Comparison of ENCODE assay signal across 19 cellular contexts in the genomic region with DNA sequence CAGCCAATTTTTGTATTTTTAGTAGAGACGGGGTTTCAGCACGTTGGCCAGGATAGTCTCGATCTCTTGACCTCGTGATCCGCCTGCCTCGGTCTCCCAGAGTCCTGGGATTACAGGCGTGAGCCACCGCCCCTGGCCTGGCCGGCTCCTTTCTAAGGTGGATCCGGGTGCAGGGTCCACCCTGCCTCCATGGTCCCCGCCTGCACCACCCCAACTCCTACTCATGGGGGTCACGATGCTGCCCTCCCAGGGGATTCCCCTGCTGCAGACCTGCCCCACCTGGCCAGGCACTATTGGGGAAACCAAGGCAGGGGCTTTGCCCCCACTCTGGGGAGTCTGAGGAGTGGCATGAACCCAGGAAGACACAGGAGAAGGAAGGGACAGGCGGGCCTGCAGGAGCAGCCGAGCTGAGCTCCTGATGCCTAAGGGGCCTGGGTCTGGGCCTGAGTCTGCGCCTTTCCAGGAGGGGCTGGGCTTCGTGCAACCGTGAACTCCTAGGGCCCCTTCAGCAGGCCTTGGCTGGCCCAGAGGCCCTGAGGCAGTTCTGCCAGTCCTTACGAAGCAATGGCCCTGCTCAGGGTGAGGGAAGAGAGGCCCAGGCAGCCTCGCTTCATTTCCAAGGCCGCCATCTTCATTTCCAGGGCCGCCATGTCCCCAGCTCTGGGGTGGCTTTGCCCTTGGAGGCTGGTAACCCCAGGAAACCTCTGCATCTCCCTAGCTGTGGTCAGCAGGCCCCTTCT.
DNase-seq lines count a peak whose midpoint lies in the region; ATAC-seq and TF ChIP-seq lines count a peak whose summit lies in the region.
"Had no signal": no experiment of that assay in that cellular context is flagged by ENCODE, and none has a peak within 500 bp of the region (broad histone marks: within the 10 kb centered on the region; RNA-seq: fewer than 3 reads in every experiment).

No MANE protein-coding gene starts in this region.

- no peaks in the 10 kb centered on the region for H3K36me3 Mint-ChIP-seq in progenitor cell of endocrine pancreas (ENCODE audit: insufficient read depth)
- H3K36me3 Mint-ChIP-seq: CD4-positive, alpha-beta memory T cell; stimulated activated memory B cell treated with anti-CD40 and anti-IgM and Interleukin-4, amounts not matched to agents 10 μg/mL and 1 μg/mL and 100 μg/mL, for 72 hours had no signal

- 92% methylated on average over 11 of the region's 21 CpGs for WGBS in SK-N-SH (ENCODE audit: low lambda C conversion rate)

- H3K9me3 ChIP-seq in SK-N-SH (no peaks in the 10 kb centered on the region), HCT116 (ENCODE audit: control insufficient read depth in 1 of 2, insufficient read depth in 1 of 2, low read depth in 1 of 2, low read length in 2 of 2) (no peaks in the 10 kb centered on the region)
- H3K9me3 ChIP-seq: tibial artery had no signal

- peak overlapping the region; percentile 97 for H3K27ac Mint-ChIP-seq in progenitor cell of endocrine pancreas
- H3K27ac Mint-ChIP-seq: CD4-positive, alpha-beta memory T cell; effector memory CD8-positive, alpha-beta T cell; T-helper 17 cell had no signal

- H3K27ac ChIP-seq in SK-N-SH (ENCODE audit: low read depth in 2 of 2, low read length in 1 of 2) (no peak overlapping the region), HCT116 (ENCODE audit: low read depth, low read length) (peak overlapping the region; percentile 66), dorsolateral prefrontal cortex (no peak overlapping the region)
- H3K27ac ChIP-seq: 22Rv1 had no signal

- H3K79me2 ChIP-seq in SK-N-SH (ENCODE audit: insufficient read depth) (no peaks in the 10 kb centered on the region), HCT116 (ENCODE audit: insufficient read depth, low read length) (no peaks in the 10 kb centered on the region)

- no peaks in the 10 kb centered on the region for H3K27me3 Mint-ChIP-seq in progenitor cell of endocrine pancreas
- H3K27me3 Mint-ChIP-seq: CD4-positive, alpha-beta memory T cell; effector memory CD8-positive, alpha-beta T cell; stimulated activated memory B cell treated with anti-CD40 and anti-IgM and Interleukin-4, amounts not matched to agents 10 μg/mL and 1 μg/mL and 100 μg/mL, for 72 hours; T-helper 17 cell had no signal

- no TSS peak for BruUV-seq in HCT116 (replicated peaks; lab: Mats Ljungman, UMichigan)

- H4K20me1 ChIP-seq in SK-N-SH (ENCODE audit: insufficient read depth) (no peaks in the 10 kb centered on the region), HCT116 (ENCODE audit: insufficient read depth) (no peaks in the 10 kb centered on the region)

- peaks cover 3 to 11% of the 10 kb centered on the region in 2 experiments; a peak in 3 of 4 replicates for H3K4me1 ChIP-seq in SK-N-SH (ENCODE audit: control insufficient read depth in 1 of 2, insufficient read depth in 2 of 2, low read depth in 1 of 2, low read length in 1 of 2)
- peaks cover 37 to 47% of the 10 kb centered on the region in 2 experiments for H3K4me1 ChIP-seq in HCT116 (ENCODE audit: control insufficient read depth in 1 of 2, insufficient read depth in 2 of 2, low read length in 2 of 2)

- TF ChIP-seq CTCF in SK-N-SH (IDR thresholded peaks at IDR 0.05): no peak
- TF ChIP-seq CTCF in HCT116 (IDR thresholded peaks at IDR 0.05 in 2 of 3, conservative IDR thresholded peaks at IDR 0.05 in 1 of 3; ENCODE audit: borderline replicate concordance in 1 of 3, insufficient read depth in 1 of 3, low read depth in 2 of 3, low read length in 2 of 3): no peak
- TF ChIP-seq CTCF in dorsolateral prefrontal cortex (IDR thresholded peaks at IDR 0.05 in 54 of 56, conservative IDR thresholded peaks at IDR 0.05 in 2 of 56; ENCODE audit: low read depth in 1 of 56, partially characterized antibody in 56 of 56): no peak
- TF ChIP-seq CTCF in progenitor cell of endocrine pancreas (IDR thresholded peaks at IDR 0.05; ENCODE audit: unreplicated experiment): no peak

- H3K4me3 Mint-ChIP-seq in progenitor cell of endocrine pancreas (ENCODE audit: low read depth): no peak overlapping the region
- H3K4me3 Mint-ChIP-seq: activated T-cell treated with anti-CD3 and anti-CD28 coated beads, Interleukin-2, amount 50 U/mL, for 4 hours; CD4-positive, alpha-beta memory T cell; effector memory CD8-positive, alpha-beta T cell; stimulated activated memory B cell treated with anti-CD40 and anti-IgM and Interleukin-4, amounts not matched to agents 10 μg/mL and 1 μg/mL and 100 μg/mL, for 72 hours; T-helper 17 cell had no signal

- no peak for ATAC-seq in SK-N-SH treated with all-trans-retinoic acid at 6 μM for 48 hours
- no peak for ATAC-seq in HCT116
- ATAC-seq in HG02885 (IDR thresholded peaks at IDR 0.05; ENCODE audit: poor library complexity, unreplicated experiment): no peak
- ATAC-seq: activated T-cell treated with anti-CD3 and anti-CD28 coated beads, Interleukin-2, amount 50 U/mL, for 4 hours; effector memory CD8-positive, alpha-beta T cell; T-helper 17 cell had no signal

- intact Hi-C loops in HCT116 (cut with micrococcal nuclease): loop anchor here (5.0 kb wide), 1 partner anchor 71 kb away; no protein-coding TSS in a partner anchor
- intact Hi-C loops in dorsolateral prefrontal cortex (cut with DNase I): no loop called here

- H3K4me3 ChIP-seq in SK-N-SH (ENCODE audit: low read depth in 2 of 2, low read length in 1 of 2) (no peak overlapping the region), HCT116 (replicated peaks in 1 of 2; ENCODE audit: low read depth in 1 of 2, low read length in 2 of 2) (no peak overlapping the region), dorsolateral prefrontal cortex (no peak overlapping the region)
- H3K4me3 ChIP-seq: cardiac muscle cell, skin epidermis, tibial artery had no signal

- RAD21 ChIA-PET in HCT116 (lab: Charles Lee; ENCODE audit: low non-redundant PET in 1 of 2, low total read pairs in 2 of 2, uncharacterized antibody in 2 of 2, unreplicated experiment in 2 of 2): no interaction called here

- H3K9me3 Mint-ChIP-seq in progenitor cell of endocrine pancreas (ENCODE audit: low read depth): no peaks in the 10 kb centered on the region
- H3K9me3 Mint-ChIP-seq: activated T-cell treated with anti-CD3 and anti-CD28 coated beads, Interleukin-2, amount 50 U/mL, for 4 hours; CD4-positive, alpha-beta memory T cell; effector memory CD8-positive, alpha-beta T cell; stimulated activated memory B cell treated with anti-CD40 and anti-IgM and Interleukin-4, amounts not matched to agents 10 μg/mL and 1 μg/mL and 100 μg/mL, for 72 hours had no signal

- TF ChIP-seq RAD21 in SK-N-SH (IDR thresholded peaks at IDR 0.05; ENCODE audit: low read length) (no peak), HCT116 (IDR thresholded peaks at IDR 0.05; ENCODE audit: low read depth) (no peak)

- no peak overlapping the region for H2AFZ ChIP-seq in SK-N-SH (ENCODE audit: low read depth)
- no peak overlapping the region for H2AFZ ChIP-seq in HCT116 (ENCODE audit: low read depth, low read length, poor library complexity, severe bottlenecking)

- no peak for TF ChIP-seq POLR2A in HCT116 (IDR thresholded peaks at IDR 0.05; ENCODE audit: borderline replicate concordance, extremely low read depth, insufficient read depth, insufficient read length)

- peaks cover 11% of the 10 kb centered on the region for H3K4me1 Mint-ChIP-seq in progenitor cell of endocrine pancreas (ENCODE audit: low read depth)
- H3K4me1 Mint-ChIP-seq: CD4-positive, alpha-beta memory T cell had no signal

- H3K4me2 ChIP-seq in SK-N-SH: no peak overlapping the region
- peak overlapping the region; percentile 73; the same call in 1 of the 2 replicates for H3K4me2 ChIP-seq in HCT116 (ENCODE audit: low read length)

- H3K36me3 ChIP-seq in SK-N-SH (replicated peaks in 1 of 2; ENCODE audit: control insufficient read depth in 1 of 2, insufficient read depth in 2 of 2, low read length in 1 of 2) (no peaks in the 10 kb centered on the region), HCT116 (ENCODE audit: control insufficient read depth in 1 of 2, insufficient read depth in 2 of 2, low read length in 2 of 2) (no peaks in the 10 kb centered on the region)
- H3K36me3 ChIP-seq: cardiac muscle cell, tibial artery had no signal

- DNase-seq in SK-N-SH (peak; percentile 22), HCT116 (ENCODE audit: low read depth, low spot score) (no peak), dorsolateral prefrontal cortex (peak in 8 of 10 donors; percentile 2 to 38 (median 18)), progenitor cell of endocrine pancreas (ENCODE audit: low spot score, unreplicated experiment) (no peak), NCI-H1694 (lab: John Stamatoyannopoulos, UW) (no peak), SK-N-DZ (ENCODE audit: low spot score) (no peak)
- DNase-seq: activated T-cell treated with anti-CD3 and anti-CD28 coated beads, Interleukin-2, amount 50 U/mL, for 4 hours; CD4-positive, alpha-beta memory T cell; effector memory CD8-positive, alpha-beta T cell; KBM-7; NCI-H1048; T-helper 17 cell had no signal

- CTCF ChIA-PET in SK-N-SH (lab: Yijun Ruan, JAX) (interaction anchor here (1.3 kb wide), 1 partner anchor 21 kb away, joined by 3 read pairs; no protein-coding TSS in a partner anchor), HCT116 (lab: Charles Lee) (no interaction called here)

- H3F3A ChIP-seq in SK-N-SH (replicated peaks; ENCODE audit: insufficient read depth): peaks cover 4% of the 10 kb centered on the region

- H3K9ac ChIP-seq in SK-N-SH (no peak overlapping the region), HCT116 (ENCODE audit: low read length) (no peak overlapping the region)

- POLR2A ChIA-PET in SK-N-SH (lab: Yijun Ruan, JAX) (no interaction called here), HCT116 (lab: Charles Lee) (no interaction called here)

- no peaks in the 10 kb centered on the region for H3K9me2 ChIP-seq in SK-N-SH
- no peaks in the 10 kb centered on the region for H3K9me2 ChIP-seq in HCT116 (ENCODE audit: insufficient read depth)

- H3K27me3 ChIP-seq in SK-N-SH (ENCODE audit: insufficient read depth) (no peaks in the 10 kb centered on the region), HCT116 (ENCODE audit: insufficient read depth, low read length) (no peaks in the 10 kb centered on the region), dorsolateral prefrontal cortex (no peaks in the 10 kb centered on the region)
- H3K27me3 ChIP-seq: cardiac muscle cell, tibial artery had no signal

- TF ChIP-seq EP300 in SK-N-SH (IDR thresholded peaks at IDR 0.05; ENCODE audit: borderline replicate concordance in 1 of 2, low read depth in 1 of 2, low read length in 1 of 2): no peak

TF ChIP-seq in SK-N-SH, 30 proteins besides CTCF, POLR2A, EP300 and RAD21 (continues in another document):
- TF ChIP-seq MEF2A (IDR thresholded peaks at IDR 0.05; ENCODE audit: borderline replicate concordance, low read depth) (no peak), RXRA (IDR thresholded peaks at IDR 0.05; ENCODE audit: borderline replicate concordance, low read depth) (no peak)

TF ChIP-seq in SK-N-SH treated with all-trans-retinoic acid at 6 μM for 48 hours, 23 proteins besides CTCF, POLR2A, EP300 and RAD21 (continues in another document):
- no peak for TF ChIP-seq ARNTL (CRISPR knock-in tag; IDR thresholded peaks at IDR 0.05; ENCODE audit: borderline replicate concordance, low read depth)

TF ChIP-seq in HCT116, 20 proteins besides CTCF, POLR2A, EP300 and RAD21 (continues in another document):
- no peak for TF ChIP-seq SIN3A (IDR thresholded peaks at IDR 0.05; ENCODE audit: low read depth)
- no peak for TF ChIP-seq JUND (IDR thresholded peaks at IDR 0.05)
- TF ChIP-seq EZH2phosphoT487 (IDR thresholded peaks at IDR 0.05; ENCODE audit: borderline replicate concordance): no peak
- TF ChIP-seq POLR2AphosphoS5 (IDR thresholded peaks at IDR 0.05; ENCODE audit: low read depth, low read length): no peak
- TF ChIP-seq SRF (IDR thresholded peaks at IDR 0.05; ENCODE audit: low read depth): no peak

Comparison
In these comparisons a context has a peak if more than half of its experiments do, and no peak if none do; other contexts are left out.
1. DNase-seq: peak in SK-N-SH (single experiment) and dorsolateral prefrontal cortex (8 of 10); none in HCT116 (single experiment), progenitor cell of endocrine pancreas (single experiment), NCI-H1694 (single experiment) and SK-N-DZ (single experiment).